ENCODE assay signal across 8 cellular contexts in the genomic region with DNA sequence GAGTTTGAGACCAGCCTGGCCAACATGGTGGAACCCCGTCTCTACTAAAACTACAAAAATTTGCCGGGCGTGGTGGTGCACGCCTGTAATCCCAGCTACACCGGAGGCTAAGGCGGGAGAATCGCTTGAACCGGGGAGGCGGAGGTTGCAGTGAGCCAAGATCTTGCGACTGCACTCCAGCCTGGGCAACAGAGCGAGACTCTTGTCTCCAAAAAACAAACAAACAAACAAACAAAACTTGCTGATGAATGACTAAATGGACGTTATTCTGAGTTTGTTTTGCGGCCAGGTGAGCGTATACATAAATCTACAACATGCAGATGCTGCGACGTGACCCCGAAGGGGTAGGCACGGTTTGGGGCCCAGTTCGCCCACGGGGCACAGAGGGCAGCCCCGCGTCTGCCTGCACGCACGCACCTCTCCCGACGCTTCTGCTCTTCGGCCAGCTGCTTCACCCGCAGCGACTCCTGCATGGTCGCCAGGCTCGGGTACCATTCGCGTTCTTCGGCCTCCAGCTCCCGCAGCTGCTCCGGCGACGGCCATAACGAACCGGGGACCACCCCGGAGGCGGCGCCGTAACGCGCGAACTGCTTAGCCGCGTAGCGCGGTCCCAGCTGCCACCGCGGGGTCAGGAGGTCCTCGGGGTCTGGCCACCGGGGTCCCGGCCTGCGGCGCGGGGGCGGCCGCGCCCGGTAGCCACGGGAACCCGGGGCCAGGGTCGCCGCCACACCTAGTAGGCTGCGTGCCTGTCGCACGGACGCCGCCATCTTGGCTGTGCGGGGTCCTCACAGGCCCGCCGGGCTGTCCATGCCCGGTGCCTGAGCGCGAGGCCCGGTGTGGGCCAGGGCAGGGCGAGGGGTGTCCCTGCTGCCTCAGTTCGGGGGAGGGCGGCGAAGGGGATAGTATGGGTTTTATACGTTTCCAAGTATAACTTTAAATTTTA. TPM values are rescaled to one million over a fixed set of nuclear protein-coding genes. Genes with fewer than 3 reads are reported as not detected.
A peak's percentile ranks its signal among the peaks of the same experiment; 100 is the strongest.
DNase-seq lines count a peak whose midpoint lies in the region; ATAC-seq and TF ChIP-seq lines count a peak whose summit lies in the region.

GADD45GIP1 (minus strand) TSS at position 778 of the 943 bp plus-strand sequence; CDS start at position 767, 11 bp downstream.

- TF ChIP-seq CTCF in kidney epithelial cell (IDR thresholded peaks at IDR 0.05; ENCODE audit: insufficient read depth, low read length, poor library complexity, severe bottlenecking): no peak

- ATAC-seq in HG02759 (IDR thresholded peaks at IDR 0.05; ENCODE audit: unreplicated experiment): peak; percentile 77
- ATAC-seq in GM21367 (IDR thresholded peaks at IDR 0.05; ENCODE audit: unreplicated experiment): no peak

- DNase-seq in GDM1 (lab: John Stamatoyannopoulos, UW) (peak; percentile 81), NCI-H2227 treated with DMSO at 0.1 percent for 48 hours (lab: John Stamatoyannopoulos, UW) (peak; percentile 48), cerebellum (ENCODE audit: low spot score) (peak; percentile 81), kidney epithelial cell (ENCODE audit: low read depth) (no peak)
- peak; percentile 89 for DNase-seq in activated CD4-positive, CD25-positive, alpha-beta regulatory T cell treated with anti-CD3 and anti-CD28 coated beads, Interleukin-2, amount 50 U/mL, for 72 hours
- peak; percentile 91 for DNase-seq in stimulated activated CD4-positive, alpha-beta T cell treated with anti-CD3 and anti-CD28 coated beads, Interleukin-15, amount 100 ng/mL, for 24 hours

- H3K27me3 ChIP-seq in kidney epithelial cell (ENCODE audit: control insufficient read depth, insufficient read depth, low read length): no peaks in the 10 kb centered on the region

- peak within 1 kb of the TSS; percentile 95 for H3K4me3 ChIP-seq in kidney epithelial cell (ENCODE audit: low read depth, low read length)

- H3K36me3 ChIP-seq in kidney epithelial cell (ENCODE audit: control insufficient read depth, insufficient read depth, low read length): peaks cover 1% of the 10 kb centered on the region

RNA-seq across cellular contexts. Expression of gene GADD45GIP1, which starts in this region (rescaled TPM):
- 7.2 TPM for total RNA-seq in cerebellum
- 60.1 and 78.0 TPM in 2 replicates for total RNA-seq in kidney epithelial cell
